ENCODE assay signal across 9 cellular contexts in the genomic region with DNA sequence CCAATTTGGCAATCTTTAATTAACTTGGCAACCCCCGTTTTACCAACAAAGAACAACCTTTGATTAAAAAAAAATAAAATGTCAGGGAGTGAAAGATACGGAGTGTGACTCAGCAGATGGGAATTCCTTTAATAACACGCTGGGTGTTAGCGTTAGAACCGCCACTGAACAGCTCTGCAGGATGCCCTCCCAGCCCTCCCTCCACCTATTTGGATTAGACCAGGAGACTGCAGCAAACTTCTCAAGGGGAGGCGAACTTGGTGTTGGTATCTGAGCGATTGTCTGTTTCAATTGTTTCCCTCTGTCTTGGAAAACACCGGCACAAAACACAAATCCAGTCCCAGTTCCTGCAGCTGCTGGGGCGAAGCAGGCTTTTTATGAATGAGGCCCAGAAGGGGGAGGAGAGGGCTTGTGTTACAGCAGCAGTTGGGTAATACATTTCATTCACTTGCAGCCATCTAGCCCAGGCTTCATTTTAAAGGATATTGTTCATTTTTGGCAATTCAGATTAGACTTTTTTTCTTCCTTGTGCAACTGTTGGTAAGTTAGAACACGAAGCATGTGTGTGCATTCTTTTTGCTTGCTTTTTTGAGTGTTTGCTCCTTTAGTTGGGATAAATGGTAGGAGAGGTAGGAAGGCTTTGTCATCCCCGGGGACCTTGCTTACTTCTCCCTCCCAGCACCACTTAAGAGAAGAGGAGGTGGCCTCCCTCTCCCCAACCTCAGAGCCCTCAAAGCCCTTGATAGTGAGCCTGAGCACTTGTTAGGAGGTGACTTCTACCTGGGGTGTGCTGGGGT.
DNase-seq lines count a peak whose midpoint lies in the region; ATAC-seq and TF ChIP-seq lines count a peak whose summit lies in the region.
"Had no signal": no experiment of that assay in that cellular context is flagged by ENCODE, and none has a peak within 500 bp of the region (broad histone marks: within the 10 kb centered on the region; RNA-seq: fewer than 3 reads in every experiment).

No MANE protein-coding gene starts in this region.

- H3K9me2 ChIP-seq in Karpas-422 (replicated peaks; ENCODE audit: insufficient read depth, low read length): no peaks in the 10 kb centered on the region

- peak; percentile 91 for DNase-seq in AG10803 (ENCODE audit: low read depth)
- DNase-seq in RPMI7951 (ENCODE audit: low read depth): peak; percentile 74
- DNase-seq in dermis microvascular lymphatic vessel endothelial cell (ENCODE audit: low read depth in 2 of 2): peak; percentile 65 to 96
- peak; percentile 53 to 64 for DNase-seq in thyroid gland
- no peak for DNase-seq in Karpas-422
- DNase-seq: naive B cell had no signal

- H3K9me3 ChIP-seq in HUES48 (ENCODE audit: control insufficient read depth, insufficient read depth, low read length) (no peaks in the 10 kb centered on the region), liver (ENCODE audit: control insufficient read depth in 4 of 4, low read length in 3 of 4) (no peaks in the 10 kb centered on the region), thyroid gland (no peaks in the 10 kb centered on the region), Karpas-422 (ENCODE audit: low read length) (no peaks in the 10 kb centered on the region)

- ATAC-seq in HG03521 (IDR thresholded peaks at IDR 0.05; ENCODE audit: unreplicated experiment): no peak

- TF ChIP-seq POLR2A in thyroid gland (IDR thresholded peaks at IDR 0.05): no peak

- H3K9ac ChIP-seq in HUES48 (ENCODE audit: low read depth, low read length) (peak overlapping the region; percentile 52), liver (ENCODE audit: low read depth in 1 of 2, low read length in 2 of 2) (no peak overlapping the region), Karpas-422 (ENCODE audit: low read length) (no peak overlapping the region)

- no peaks in the 10 kb centered on the region for H3K27me3 ChIP-seq in HUES48 (ENCODE audit: control insufficient read depth, insufficient read depth, low read length)
- H3K27me3 ChIP-seq in liver (ENCODE audit: control insufficient read depth in 4 of 4, insufficient read depth in 4 of 4, low read length in 3 of 4): peaks cover 0 to 10% (median 0%) of the 10 kb centered on the region in 4 donors
- no peaks in the 10 kb centered on the region for H3K27me3 ChIP-seq in thyroid gland
- no peaks in the 10 kb centered on the region for H3K27me3 ChIP-seq in Karpas-422 (ENCODE audit: low read length)

- H3K4me3 ChIP-seq in AG10803 (ENCODE audit: low read length): peak overlapping the region; percentile 35
- peak overlapping the region; percentile 48 for H3K4me3 ChIP-seq in HUES48 (ENCODE audit: low read depth, low read length)
- H3K4me3 ChIP-seq in liver (ENCODE audit: low read depth in 1 of 3, low read length in 3 of 3): no peak overlapping the region
- H3K4me3 ChIP-seq in thyroid gland (replicated peaks in 1 of 3): no peak overlapping the region
- no peak overlapping the region for H3K4me3 ChIP-seq in Karpas-422 (ENCODE audit: low read length)

- peaks cover 79% of the 10 kb centered on the region for H3K4me1 ChIP-seq in HUES48 (ENCODE audit: control insufficient read depth, insufficient read depth, low read length)
- peaks cover 0 to 8% (median 0%) of the 10 kb centered on the region in 4 donors for H3K4me1 ChIP-seq in liver (ENCODE audit: control insufficient read depth in 4 of 4, insufficient read depth in 4 of 4, low read length in 3 of 4)
- peaks cover 46 to 68% of the 10 kb centered on the region in 2 donors for H3K4me1 ChIP-seq in thyroid gland
- H3K4me1 ChIP-seq in Karpas-422 (ENCODE audit: low read length): no peaks in the 10 kb centered on the region

- H3K27ac ChIP-seq in HUES48 (ENCODE audit: low read depth, low read length) (peak overlapping the region; percentile 96), liver (ENCODE audit: low read depth in 1 of 2, low read length in 2 of 2) (no peak overlapping the region), thyroid gland (peak overlapping the region; percentile 16 to 59 (median 53)), Karpas-422 (ENCODE audit: low read length) (no peak overlapping the region)

- no peak for TF ChIP-seq RAD21 in liver (IDR thresholded peaks at IDR 0.05)

- no peak overlapping the region for H3K4me2 ChIP-seq in Karpas-422 (ENCODE audit: low read depth, low read length, poor library complexity, severe bottlenecking)

- no peaks in the 10 kb centered on the region for H3K79me2 ChIP-seq in Karpas-422 (ENCODE audit: low read length)

- TF ChIP-seq CTCF in AG10803 (conservative IDR thresholded peaks at IDR 0.05; ENCODE audit: low read length) (peak; percentile 15; the same call in 1 of the 2 replicates), liver (IDR thresholded peaks at IDR 0.05; ENCODE audit: low read depth, low read length, missing input control) (no peak), thyroid gland (IDR thresholded peaks at IDR 0.05) (no peak)

- no peak overlapping the region for H2AFZ ChIP-seq in Karpas-422 (ENCODE audit: low read length)

- no peaks in the 10 kb centered on the region for H4K20me1 ChIP-seq in Karpas-422 (ENCODE audit: insufficient read depth, low read depth, low read length)

- WGBS in liver: 36% methylated on average over 11 of the region's 11 CpGs
- 8 to 11% methylated on average over 11 of the region's 11 CpGs for WGBS in thyroid gland, 2 donors

- intact Hi-C loops in thyroid gland (cut with DNase I): loop anchor here (5.0 kb wide), 1 partner anchor 37 kb away; no protein-coding TSS in a partner anchor

- no peaks in the 10 kb centered on the region for H3K36me3 ChIP-seq in HUES48 (ENCODE audit: control insufficient read depth, insufficient read depth, low read length)
- no peaks in the 10 kb centered on the region for H3K36me3 ChIP-seq in liver (ENCODE audit: control insufficient read depth in 4 of 4, insufficient read depth in 3 of 4, low read depth in 1 of 4, low read length in 3 of 4)
- no peaks in the 10 kb centered on the region for H3K36me3 ChIP-seq in thyroid gland
- no peaks in the 10 kb centered on the region for H3K36me3 ChIP-seq in Karpas-422 (ENCODE audit: insufficient read depth, low read length)

TF ChIP-seq in liver, 16 proteins besides CTCF, POLR2A, EP300 and RAD21:
- TF ChIP-seq RXRA (IDR thresholded peaks at IDR 0.05): no peak
- TF ChIP-seq FOXA2 (IDR thresholded peaks at IDR 0.05): no peak
- TF ChIP-seq JUND (IDR thresholded peaks at IDR 0.05): peak; percentile 25 to 59
- TF ChIP-seq EGR1 (IDR thresholded peaks at IDR 0.05; ENCODE audit: low read depth in 2 of 2): no peak

Comparison
In these comparisons a context has a peak if more than half of its experiments do, and no peak if none do; other contexts are left out.
1. H3K4me3 ChIP-seq: peak in AG10803 (single experiment) and HUES48 (single experiment); none in liver (0 of 3), thyroid gland (0 of 3) and Karpas-422 (single experiment).
2. H3K27ac ChIP-seq: peak in HUES48 (single experiment) and thyroid gland (3 of 3); none in liver (0 of 2) and Karpas-422 (single experiment).